Comparison of ENCODE assay signal across 18 cellular contexts in the genomic region with DNA sequence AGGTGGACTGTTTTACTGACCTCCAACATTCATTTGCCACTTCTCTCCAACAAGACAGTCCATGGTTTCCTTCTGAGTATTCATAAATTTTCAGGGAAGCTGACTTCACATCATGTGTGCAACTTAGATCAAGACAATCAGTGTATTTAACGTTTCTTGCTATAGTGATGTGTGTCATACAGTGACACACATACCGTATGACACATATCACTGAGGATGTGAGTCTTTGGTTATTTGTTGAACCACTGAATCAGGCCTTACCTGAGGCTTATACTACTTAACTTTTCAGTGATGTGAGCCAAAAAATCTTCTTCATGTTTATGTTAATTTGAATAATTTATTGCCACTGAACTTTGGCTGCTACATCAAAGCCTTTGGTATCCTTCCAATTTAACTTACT.
DNase-seq lines count a peak whose midpoint lies in the region; ATAC-seq, FAIRE-seq and TF ChIP-seq lines count a peak whose summit lies in the region.
"Had no signal": no experiment of that assay in that cellular context is flagged by ENCODE, and none has a peak within 500 bp of the region (broad histone marks: within the 10 kb centered on the region; RNA-seq: fewer than 3 reads in every experiment).

No MANE protein-coding gene starts in this region.

- H3K4me1 ChIP-seq in RWPE2 (ENCODE audit: insufficient read depth, poor library complexity, severe bottlenecking) (peaks cover 6% of the 10 kb centered on the region), smooth muscle cell (ENCODE audit: low read depth) (no peaks in the 10 kb centered on the region), suprapubic skin (no peaks in the 10 kb centered on the region)
- H3K4me1 ChIP-seq: BLaER1 had no signal

- no peak overlapping the region for H2AFZ ChIP-seq in smooth muscle cell (ENCODE audit: low read depth)

- TF ChIP-seq POLR2A in suprapubic skin (IDR thresholded peaks at IDR 0.05): no peak

- no peak for TF ChIP-seq EP300 in suprapubic skin (IDR thresholded peaks at IDR 0.05)

- no peaks in the 10 kb centered on the region for H3K9me3 ChIP-seq in RWPE2 (ENCODE audit: severe bottlenecking)
- no peaks in the 10 kb centered on the region for H3K9me3 ChIP-seq in smooth muscle cell (replicated peaks; ENCODE audit: low read depth)
- no peaks in the 10 kb centered on the region for H3K9me3 ChIP-seq in suprapubic skin
- H3K9me3 ChIP-seq: BLaER1 had no signal

- no peaks in the 10 kb centered on the region for H3K79me2 ChIP-seq in smooth muscle cell (ENCODE audit: low read depth)

- H3K36me3 ChIP-seq in RWPE2 (ENCODE audit: low read depth) (no peaks in the 10 kb centered on the region), bronchial epithelial cell (ENCODE audit: control insufficient read depth, insufficient read depth, low read length) (no peaks in the 10 kb centered on the region), smooth muscle cell (ENCODE audit: low read depth) (no peaks in the 10 kb centered on the region), suprapubic skin (no peaks in the 10 kb centered on the region)
- H3K36me3 ChIP-seq: BLaER1 had no signal

- no peak for TF ChIP-seq CTCF in RWPE2 (IDR thresholded peaks at IDR 0.05; ENCODE audit: poor library complexity, severe bottlenecking)
- no peak for TF ChIP-seq CTCF in bronchial epithelial cell (IDR thresholded peaks at IDR 0.05; ENCODE audit: insufficient read depth, low read length, severe bottlenecking)
- TF ChIP-seq CTCF in fibroblast of mammary gland (conservative IDR thresholded peaks at IDR 0.05; ENCODE audit: control insufficient read depth, insufficient read depth, low read depth, low read length): no peak
- TF ChIP-seq CTCF in smooth muscle cell (IDR thresholded peaks at IDR 0.05; ENCODE audit: borderline replicate concordance, insufficient read depth, poor library complexity, severe bottlenecking): no peak
- TF ChIP-seq CTCF in suprapubic skin (IDR thresholded peaks at IDR 0.05): no peak

- H3K27ac ChIP-seq in RWPE2 (ENCODE audit: poor library complexity, severe bottlenecking): no peak overlapping the region
- no peak overlapping the region for H3K27ac ChIP-seq in smooth muscle cell (ENCODE audit: low read depth)
- H3K27ac ChIP-seq in suprapubic skin: no peak overlapping the region
- H3K27ac ChIP-seq: BLaER1 had no signal

- H4K20me1 ChIP-seq in smooth muscle cell (ENCODE audit: low read depth): no peaks in the 10 kb centered on the region
- H4K20me1 ChIP-seq: BLaER1 had no signal

- DNase-seq in HT1080 (ENCODE audit: low read depth) (peak; percentile 68), RWPE2 (ENCODE audit: low spot score) (no peak), bronchial epithelial cell (ENCODE audit: low read depth) (peak; percentile 94), fibroblast of mammary gland (ENCODE audit: low read depth) (peak; percentile 11), smooth muscle cell (lab: John Stamatoyannopoulos, UW; ENCODE audit: unreplicated experiment) (no peak), suprapubic skin (ENCODE audit: low spot score in 2 of 2) (no peak), NCI-H524 treated with DMSO at 0.1 percent for 48 hours (lab: John Stamatoyannopoulos, UW) (no peak)
- no peak for DNase-seq in stimulated activated naive CD4-positive, alpha-beta T cell (lab: John Stamatoyannopoulos, UW)
- DNase-seq: 8988T; CD4-positive, alpha-beta memory T cell; DMS79 treated with DMSO at 0.1 percent for 48 hours; GF-D8; GOT3; H7; HFFc6 had no signal

- ATAC-seq in RWPE2 (ENCODE audit: low read depth): peak; percentile 57; the same call in 1 of the 3 replicates
- ATAC-seq: HCT116, HepG2 had no signal

- H3K4me2 ChIP-seq in smooth muscle cell: no peak overlapping the region
- H3K4me2 ChIP-seq: BLaER1 had no signal

- H3F3A ChIP-seq in smooth muscle cell (ENCODE audit: low read depth): no peaks in the 10 kb centered on the region

- no peak for FAIRE-seq in bronchial epithelial cell (lab: Jason Lieb, UNC)
- FAIRE-seq: HepG2 had no signal

- H3K27me3 ChIP-seq in RWPE2 (ENCODE audit: insufficient read depth, poor library complexity, severe bottlenecking) (no peaks in the 10 kb centered on the region), bronchial epithelial cell (ENCODE audit: control insufficient read depth, insufficient read depth, low read length) (no peaks in the 10 kb centered on the region), smooth muscle cell (ENCODE audit: low read depth) (no peaks in the 10 kb centered on the region), suprapubic skin (no peaks in the 10 kb centered on the region)
- H3K27me3 ChIP-seq: BLaER1 had no signal

- H3K9ac ChIP-seq in smooth muscle cell (ENCODE audit: low read depth): no peak overlapping the region
- H3K9ac ChIP-seq: BLaER1 had no signal

- H3K4me3 ChIP-seq in RWPE2 (ENCODE audit: severe bottlenecking) (no peak overlapping the region), bronchial epithelial cell (ENCODE audit: low read depth, low read length) (no peak overlapping the region), fibroblast of mammary gland (ENCODE audit: control insufficient read depth, low read depth, low read length) (no peak overlapping the region), smooth muscle cell (no peak overlapping the region), suprapubic skin (no peak overlapping the region)
- H3K4me3 ChIP-seq: BLaER1 had no signal

- WGBS in smooth muscle cell (ENCODE audit: low lambda C conversion rate): 71% methylated on average over 2 of the region's 2 CpGs
- WGBS in suprapubic skin: 61% methylated on average over 2 of the region's 2 CpGs

Comparison
In these comparisons a context has a peak if more than half of its experiments do, and no peak if none do; other contexts are left out.
1. DNase-seq: peak in HT1080 (single experiment), bronchial epithelial cell (single experiment) and fibroblast of mammary gland (single experiment); none in RWPE2 (single experiment), smooth muscle cell (single experiment), suprapubic skin (0 of 2), stimulated activated naive CD4-positive, alpha-beta T cell (0 of 6) and NCI-H524 treated with DMSO at 0.1 percent for 48 hours (single experiment).